ENCODE assay signal across 8 cellular contexts in the genomic region with DNA sequence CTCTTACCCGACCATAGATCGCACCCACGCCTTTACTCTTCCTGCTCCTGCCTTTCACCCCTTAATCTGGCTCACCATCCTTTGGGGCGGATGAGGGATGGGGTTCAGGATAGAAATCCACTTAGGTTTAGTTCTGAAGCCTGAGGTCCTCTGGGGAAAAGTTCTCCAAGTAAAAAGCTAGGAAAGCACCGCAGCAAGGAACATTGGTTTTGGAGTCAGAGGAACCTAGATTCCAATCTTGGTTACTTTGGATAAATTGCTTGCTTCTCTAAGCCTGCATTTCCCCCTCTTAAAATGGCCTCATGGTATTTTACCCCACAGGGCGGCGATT. TPM values are rescaled to one million over a fixed set of nuclear protein-coding genes. Genes with fewer than 3 reads are reported as not detected.
A peak's percentile ranks its signal among the peaks of the same experiment; 100 is the strongest.
DNase-seq lines count a peak whose midpoint lies in the region; ATAC-seq and TF ChIP-seq lines count a peak whose summit lies in the region.

No MANE protein-coding gene starts in this region.

- no peaks in the 10 kb centered on the region for H3K9me3 ChIP-seq in AG04450 (ENCODE audit: control insufficient read depth, insufficient read depth, low read length)

- H3K36me3 Mint-ChIP-seq in IgD-negative memory B cell, result no peaks in the 10 kb centered on the region
- H3K36me3 Mint-ChIP-seq in central memory CD8-positive, alpha-beta T cell (ENCODE audit: insufficient read depth), result peaks cover 2% of the 10 kb centered on the region
- no peaks in the 10 kb centered on the region for H3K36me3 Mint-ChIP-seq in nephron progenitor cell (ENCODE audit: low read depth)

- POLR2A ChIA-PET in AG04450 (lab: Yijun Ruan, JAX), result interaction anchor here (0.6 to 2.7 kb wide), 4 partner anchors 10 to 141 kb away, joined by 3 to 13 read pairs (median 7); a partner anchor contains a TSS

- H3K4me1 Mint-ChIP-seq in IgD-negative memory B cell (peaks cover 16 to 21% (median 20%) of the 10 kb centered on the region in 3 donors), nephron progenitor cell (peaks cover 51% of the 10 kb centered on the region)
- peaks cover 16% of the 10 kb centered on the region for H3K4me1 Mint-ChIP-seq in central memory CD8-positive, alpha-beta T cell

- no peak for TF ChIP-seq POLR2A in GM18505 (IDR thresholded peaks at IDR 0.05; ENCODE audit: borderline replicate concordance, extremely low read depth, insufficient read depth, insufficient read length)

- H3K27ac ChIP-seq in AG04450 (ENCODE audit: low read depth, low read length), result no peak overlapping the region

- DNase-seq in AG04450 (ENCODE audit: low read depth, low spot score) (no peak), nephron progenitor cell (no peak), COLO829 (ENCODE audit: low spot score) (no peak), HT-29 (ENCODE audit: low spot score) (no peak), NCI-H2227 (lab: John Stamatoyannopoulos, UW; ENCODE audit: unreplicated experiment) (no peak)
- DNase-seq in central memory CD8-positive, alpha-beta T cell (ENCODE audit: low spot score in 2 of 2), result no peak

- H3K9me3 Mint-ChIP-seq in IgD-negative memory B cell, result no peaks in the 10 kb centered on the region
- H3K9me3 Mint-ChIP-seq in central memory CD8-positive, alpha-beta T cell, result no peaks in the 10 kb centered on the region
- H3K9me3 Mint-ChIP-seq in nephron progenitor cell, result no peaks in the 10 kb centered on the region

- no peaks in the 10 kb centered on the region for H3K27me3 ChIP-seq in AG04450 (ENCODE audit: control insufficient read depth, insufficient read depth, low read length)

- H3K27ac Mint-ChIP-seq in IgD-negative memory B cell (peak overlapping the region in 1 of 3 donors; percentile 85), nephron progenitor cell (no peak overlapping the region)
- H3K27ac Mint-ChIP-seq in central memory CD8-positive, alpha-beta T cell (ENCODE audit: low read depth), result no peak overlapping the region

- CTCF ChIA-PET in AG04450 (lab: Charles Lee), result interaction anchor here (6.9 kb wide), 1 partner anchor 12 kb away, joined by 71 read pairs; no protein-coding TSS in a partner anchor

- ATAC-seq in central memory CD8-positive, alpha-beta T cell (replicated peaks; ENCODE audit: extremely low read depth, poor library complexity, severe bottlenecking), result no peak
- ATAC-seq in GM18505 (IDR thresholded peaks at IDR 0.05; ENCODE audit: unreplicated experiment), result no peak

- TF ChIP-seq CTCF in AG04450 (IDR thresholded peaks at IDR 0.05; ENCODE audit: low read depth, low read length) (no peak), nephron progenitor cell (IDR thresholded peaks at IDR 0.05) (no peak)

- H3K4me3 Mint-ChIP-seq in IgD-negative memory B cell (peak overlapping the region; percentile 58 to 98 (median 90)), nephron progenitor cell (peak overlapping the region; percentile 88)
- H3K4me3 Mint-ChIP-seq in central memory CD8-positive, alpha-beta T cell, result peak overlapping the region; percentile 82

- H3K4me3 ChIP-seq in AG04450 (ENCODE audit: low read depth, low read length), result peak overlapping the region; percentile 81

- H3K27me3 Mint-ChIP-seq in IgD-negative memory B cell (peaks cover 10% of the 10 kb centered on the region), nephron progenitor cell (ENCODE audit: low read depth, poor library complexity) (peaks cover 21% of the 10 kb centered on the region)
- peaks cover 32% of the 10 kb centered on the region for H3K27me3 Mint-ChIP-seq in central memory CD8-positive, alpha-beta T cell

RNA-seq across cellular contexts. Expression of a gene that starts 1.0 kb away (rescaled TPM):
- polyA plus RNA-seq in AG04450 (2011; rRNA removed) (25.5 and 29.9 TPM in 2 replicates), IgD-negative memory B cell (0.66 TPM)
- 37.7 and 44.5 TPM in 2 replicates for polyA minus RNA-seq in AG04450 (2011; rRNA and poly(A)+ RNA removed)
- total RNA-seq in HT-29 (2014; rRNA removed; shearing (Covaris generic)), result 3.1 and 4.3 TPM in 2 replicates

RNA-seq across cellular contexts. Expression of a gene that starts 46.1 kb away (rescaled TPM):
- polyA plus RNA-seq in AG04450 (2011; rRNA removed), result 0.05 and 0.06 TPM in 2 replicates
- 0.26 and 0.46 TPM in 2 replicates for polyA minus RNA-seq in AG04450 (2011; rRNA and poly(A)+ RNA removed)
- polyA plus RNA-seq in IgD-negative memory B cell, result 2.2 TPM
- 4.7 TPM in 2 replicates for total RNA-seq in HT-29 (2014; rRNA removed; shearing (Covaris generic))

Comparison
In these comparisons a context has a peak if more than half of its experiments do, and no peak if none do; other contexts are left out.
1. RNA of a gene that starts 1.0 kb away (polyA plus RNA-seq): 25.5 to 29.9 TPM in AG04450; 0.66 TPM in IgD-negative memory B cell (single experiment); every median in the first group is over 10 times any median in the second.
2. Peak in every context shown above with its lines, with median percentiles within 50 percentile points of each other: H3K4me3 Mint-ChIP-seq.